13 cellular contexts compared by ENCODE assay signal in genomic region chr12:67424784-67425183, GRCh38.
"Had no signal": no experiment of that assay in that cellular context is flagged by ENCODE, and none has a peak within 500 bp of the region (broad histone marks: within the 10 kb centered on the region; RNA-seq: fewer than 3 reads in every experiment).

No MANE protein-coding gene starts in this region.

- DNase-seq: activated B cell treated with CpG ODN at 0.5 μM for 24 hours; activated CD4-positive, alpha-beta T cell treated with anti-CD3 and anti-CD28 coated beads, Interleukin-2, amount 10 ng/mL, durations not matched to agents 24 days and 14 days; activated CD8-positive, alpha-beta memory T cell treated with anti-CD3 and anti-CD28 coated beads for 24 hours; activated naive CD4-positive, alpha-beta T cell treated with anti-CD3 and anti-CD28 coated beads, Interleukin-2, amount 50 U/mL, for 16 hours; caudate nucleus; effector memory CD4-positive, alpha-beta T cell; left lung; ovary; stimulated activated CD4-positive, alpha-beta T cell treated with anti-CD3 and anti-CD28 coated beads, Interleukin-4, amount 100 ng/mL, for 1 hour; stimulated activated CD8-positive, alpha-beta memory T cell treated with anti-CD3 and anti-CD28 coated beads, Interleukin-4, amount 100 ng/mL, for 48 hours; uterus had no signal

- H3K9ac ChIP-seq: neural progenitor cell had no signal

- H3K4me3 ChIP-seq: adrenal gland, left lung, neural progenitor cell, ovary, uterus had no signal

- H3K27me3 ChIP-seq: adrenal gland, left lung, neural progenitor cell, ovary, uterus had no signal

- H3K4me1 ChIP-seq: uterus had no signal

- H3K9me3 ChIP-seq: adrenal gland, left lung, ovary, uterus had no signal

- H3K36me3 ChIP-seq: adrenal gland, left lung, neural progenitor cell, ovary, uterus had no signal

- ATAC-seq: left lung had no signal

- H2AFZ ChIP-seq: neural progenitor cell had no signal

- H3K27ac ChIP-seq: adrenal gland, left lung, neural progenitor cell, ovary, uterus had no signal

- H3K4me2 ChIP-seq: neural progenitor cell had no signal
